ENCODE assay signal across 12 cellular contexts in the genomic region with DNA sequence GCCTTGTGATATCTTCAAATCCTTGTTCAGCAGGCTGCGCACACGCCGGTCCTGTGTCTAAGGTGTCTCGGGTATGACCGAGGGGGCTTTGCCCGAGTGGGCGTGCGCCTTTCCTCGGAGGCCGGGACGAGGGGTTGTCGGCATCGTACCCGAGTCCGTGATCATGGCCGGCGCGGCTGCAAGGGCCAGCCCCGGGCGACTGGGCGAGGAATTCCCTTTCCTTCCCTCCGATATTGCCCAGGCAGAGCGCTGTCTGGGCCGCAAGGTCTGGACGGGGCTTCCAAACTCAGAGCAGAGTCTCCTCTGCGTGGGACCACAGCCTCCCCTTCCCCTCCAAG. TPM values are rescaled to one million over a fixed set of nuclear protein-coding genes. Genes with fewer than 3 reads are reported as not detected.
DNase-seq lines count a peak whose midpoint lies in the region; ATAC-seq, FAIRE-seq and TF ChIP-seq lines count a peak whose summit lies in the region.
"Had no signal": no experiment of that assay in that cellular context is flagged by ENCODE, and none has a peak within 500 bp of the region (broad histone marks: within the 10 kb centered on the region; RNA-seq: fewer than 3 reads in every experiment).

No MANE protein-coding gene starts in this region.

- no peak overlapping the region for H3K23ac ChIP-seq in H9 (ENCODE audit: insufficient read length, low read depth, low read length)

- TF ChIP-seq CTCF in H9 (conservative IDR thresholded peaks at IDR 0.05) = no peak
- TF ChIP-seq CTCF in activated CD8-positive, alpha-beta T cell treated with anti-CD3 and anti-CD28 coated beads for 36 hours (IDR thresholded peaks at IDR 0.05) = no peak
- TF ChIP-seq CTCF in glutamatergic neuron (IDR thresholded peaks at IDR 0.05; ENCODE audit: partially characterized antibody, unreplicated experiment) = no peak

- H3K9ac ChIP-seq in H9 (ENCODE audit: extremely low read depth, insufficient read length, low read length) (no peak overlapping the region), iPS-15b (ENCODE audit: low read depth, low read length) (peak overlapping the region; percentile 37), skeletal muscle satellite cell (ENCODE audit: low read depth, low read length) (peak overlapping the region; percentile 79)

- no peak overlapping the region for H3K27ac Mint-ChIP-seq in H9
- no peak overlapping the region for H3K27ac Mint-ChIP-seq in activated CD8-positive, alpha-beta T cell treated with anti-CD3 and anti-CD28 coated beads for 36 hours
- H3K27ac Mint-ChIP-seq in glutamatergic neuron (ENCODE audit: unreplicated experiment) = no peak overlapping the region

- intact Hi-C loops in activated CD8-positive, alpha-beta T cell treated with anti-CD3 and anti-CD28 coated beads for 36 hours (cut with micrococcal nuclease) = no loop called here

- no peaks in the 10 kb centered on the region for H3K79me2 ChIP-seq in H9 (ENCODE audit: insufficient read depth, low read length)

- WGBS in H9 (ENCODE audit: extremely low coverage, insufficient read length, low lambda C conversion rate) = no CpG with 5 or more reads among the region's 26 CpGs

- H4K91ac ChIP-seq in H9 (ENCODE audit: insufficient read length, low read depth, low read length) = no peak overlapping the region

- H3K4me1 ChIP-seq in H9 (ENCODE audit: insufficient read depth, low read length) (peaks cover 3% of the 10 kb centered on the region; the same call in 1 of the 2 replicates), iPS-15b (ENCODE audit: control insufficient read depth, insufficient read depth, low read length) (no peaks in the 10 kb centered on the region), skeletal muscle satellite cell (ENCODE audit: control insufficient read depth, insufficient read depth, low read length) (peaks cover 12% of the 10 kb centered on the region)

- POLR2A ChIA-PET in activated CD8-positive, alpha-beta T cell treated with anti-CD3 and anti-CD28 coated beads for 36 hours (lab: Charles Lee) = no interaction called here

- H3K56ac ChIP-seq in H9 (ENCODE audit: insufficient read length, low read depth, low read length) = no peak overlapping the region

- CTCF ChIA-PET in activated CD8-positive, alpha-beta T cell treated with anti-CD3 and anti-CD28 coated beads for 36 hours (lab: Charles Lee) = no interaction called here

- peaks cover 18% of the 10 kb centered on the region for H3K27me3 Mint-ChIP-seq in H9 (ENCODE audit: low read depth)
- no peaks in the 10 kb centered on the region for H3K27me3 Mint-ChIP-seq in activated CD8-positive, alpha-beta T cell treated with anti-CD3 and anti-CD28 coated beads for 36 hours
- peaks cover 6% of the 10 kb centered on the region for H3K27me3 Mint-ChIP-seq in glutamatergic neuron (ENCODE audit: unreplicated experiment)

- H3K27me3 ChIP-seq in H9 (ENCODE audit: insufficient read depth, low read length) = no peaks in the 10 kb centered on the region
- peaks cover 6% of the 10 kb centered on the region for H3K27me3 ChIP-seq in iPS-15b (ENCODE audit: control insufficient read depth, insufficient read depth, low read length)
- H3K27me3 ChIP-seq in skeletal muscle satellite cell (ENCODE audit: control insufficient read depth, insufficient read depth, low read length) = no peaks in the 10 kb centered on the region

- H3K4ac ChIP-seq in H9 (ENCODE audit: low read depth, low read length) = no peak overlapping the region

- H3K36me3 Mint-ChIP-seq in H9 (ENCODE audit: insufficient read depth in 1 of 3, low read depth in 3 of 3) (peaks cover 5 to 23% (median 16%) of the 10 kb centered on the region in 3 experiments), glutamatergic neuron (ENCODE audit: unreplicated experiment) (peaks cover 6% of the 10 kb centered on the region)
- peaks cover 9% of the 10 kb centered on the region for H3K36me3 Mint-ChIP-seq in activated CD8-positive, alpha-beta T cell treated with anti-CD3 and anti-CD28 coated beads for 36 hours (ENCODE audit: low read depth)

- no peak overlapping the region for H3K18ac ChIP-seq in H9 (ENCODE audit: insufficient read length, low read depth, low read length)

- H4K20me1 ChIP-seq in H9 (ENCODE audit: control insufficient read depth, insufficient read depth, insufficient read length) = no peaks in the 10 kb centered on the region

- no peak overlapping the region for H3K14ac ChIP-seq in H9 (ENCODE audit: insufficient read depth, low read length)

- no peak overlapping the region for H3K27ac ChIP-seq in H9 (ENCODE audit: insufficient read length, low read depth, low read length)

- no peak overlapping the region for H4K8ac ChIP-seq in H9 (replicated peaks; ENCODE audit: insufficient read length, low read depth, low read length)

- H3K9me3 Mint-ChIP-seq in H9 (peaks cover 24 to 26% of the 10 kb centered on the region in 2 experiments), glutamatergic neuron (ENCODE audit: unreplicated experiment) (peaks cover 13% of the 10 kb centered on the region)
- H3K9me3 Mint-ChIP-seq in activated CD8-positive, alpha-beta T cell treated with anti-CD3 and anti-CD28 coated beads for 36 hours = peaks cover 14% of the 10 kb centered on the region

- H2BK15ac ChIP-seq in H9 (ENCODE audit: low read depth, low read length) = no peak overlapping the region

- no peak overlapping the region for H2AFZ ChIP-seq in H9 (ENCODE audit: low read length)

- no peak overlapping the region for H2BK20ac ChIP-seq in H9 (ENCODE audit: low read depth, low read length, poor library complexity, severe bottlenecking)

- no peaks in the 10 kb centered on the region for H3K23me2 ChIP-seq in H9 (ENCODE audit: insufficient read length, low read depth, low read length, poor library complexity, severe bottlenecking)

- no peak overlapping the region for H3T11ph ChIP-seq in H9 (ENCODE audit: low read length)

- H3K4me3 Mint-ChIP-seq in H9 = peak overlapping the region; percentile 67 to 81
- peak overlapping the region; percentile 94 for H3K4me3 Mint-ChIP-seq in activated CD8-positive, alpha-beta T cell treated with anti-CD3 and anti-CD28 coated beads for 36 hours
- H3K4me3 Mint-ChIP-seq in glutamatergic neuron (ENCODE audit: unreplicated experiment) = no peak overlapping the region

- no peak for ATAC-seq in activated CD8-positive, alpha-beta T cell treated with anti-CD3 and anti-CD28 coated beads for 36 hours
- ATAC-seq in HG03460 (IDR thresholded peaks at IDR 0.05; ENCODE audit: unreplicated experiment) = no peak

- DNase-seq in H9 (peak; percentile 42), glutamatergic neuron (no peak), HTR-8/SVneo (ENCODE audit: insufficient read length, low spot score) (no peak), NCI-H2029 treated with DMSO at 0.1 percent for 48 hours (lab: John Stamatoyannopoulos, UW) (no peak)
- DNase-seq in activated CD8-positive, alpha-beta T cell treated with anti-CD3 and anti-CD28 coated beads for 36 hours = no peak
- DNase-seq: cerebellar nuclear complex, left cardiac atrium, NCI-H524, WERI-Rb-1 had no signal

- H3K9me3 ChIP-seq in H9 (ENCODE audit: control insufficient read depth, low read depth, low read length) = no peaks in the 10 kb centered on the region
- H3K9me3 ChIP-seq in iPS-15b (ENCODE audit: control insufficient read depth, insufficient read depth, low read length) = peaks cover 6% of the 10 kb centered on the region
- peaks cover 6% of the 10 kb centered on the region for H3K9me3 ChIP-seq in skeletal muscle satellite cell (replicated peaks; ENCODE audit: low read length)

- no peaks in the 10 kb centered on the region for H3K79me1 ChIP-seq in H9 (ENCODE audit: insufficient read depth, low read depth, low read length, poor library complexity, severe bottlenecking)

- H3K36me3 ChIP-seq in iPS-15b (ENCODE audit: control insufficient read depth, insufficient read depth, low read length) (no peaks in the 10 kb centered on the region), skeletal muscle satellite cell (ENCODE audit: insufficient read depth, low read length) (no peaks in the 10 kb centered on the region)

- no peak overlapping the region for H2BK12ac ChIP-seq in H9 (ENCODE audit: insufficient read length, low read depth, low read length)

- H2BK5ac ChIP-seq in H9 (ENCODE audit: insufficient read length, low read length) = no peak overlapping the region

- FAIRE-seq in HTR-8/SVneo (lab: Jason Lieb, UNC) = no peak

- H4K5ac ChIP-seq in H9 (ENCODE audit: insufficient read length, low read depth, low read length) = no peak overlapping the region

- H2BK120ac ChIP-seq in H9 (ENCODE audit: low read depth, low read length, poor library complexity, severe bottlenecking) = no peak overlapping the region

- H3K4me3 ChIP-seq in iPS-15b (ENCODE audit: low read depth, low read length) (peak overlapping the region; percentile 77), skeletal muscle satellite cell (ENCODE audit: low read length) (peak overlapping the region; percentile 87)

- H2AK5ac ChIP-seq in H9 (ENCODE audit: insufficient read length, low read length) = no peak overlapping the region

- H3K4me1 Mint-ChIP-seq in H9 (peaks cover 12 to 15% of the 10 kb centered on the region in 2 experiments), glutamatergic neuron (ENCODE audit: low read depth, unreplicated experiment) (peaks cover 2% of the 10 kb centered on the region)
- peaks cover 22% of the 10 kb centered on the region for H3K4me1 Mint-ChIP-seq in activated CD8-positive, alpha-beta T cell treated with anti-CD3 and anti-CD28 coated beads for 36 hours (ENCODE audit: low read depth)

- peak overlapping the region; percentile 46 for H3K4me2 ChIP-seq in H9 (ENCODE audit: insufficient read depth, insufficient read length, low read length)
- peak overlapping the region; percentile 94 for H3K4me2 ChIP-seq in skeletal muscle satellite cell (ENCODE audit: low read length)

RNA-seq across cellular contexts. Expression of gene ZNF467, which starts 59.7 kb away (rescaled TPM):
- total RNA-seq in H9 (2021) (0.31 and 0.35 TPM in 2 replicates), glutamatergic neuron (ENCODE audit: unreplicated experiment) (1.4 TPM)
- total RNA-seq in activated CD8-positive, alpha-beta T cell treated with anti-CD3 and anti-CD28 coated beads for 36 hours = under 1 TPM in 1 of 2 experiments, not detected in 1; 0.09 TPM
- total RNA-seq in skeletal muscle satellite cell (2012; rRNA removed) = under 0.01 TPM in 1 of 2 replicates, not detected in the other
